ENCODE assay signal across 14 cellular contexts in the genomic region with DNA sequence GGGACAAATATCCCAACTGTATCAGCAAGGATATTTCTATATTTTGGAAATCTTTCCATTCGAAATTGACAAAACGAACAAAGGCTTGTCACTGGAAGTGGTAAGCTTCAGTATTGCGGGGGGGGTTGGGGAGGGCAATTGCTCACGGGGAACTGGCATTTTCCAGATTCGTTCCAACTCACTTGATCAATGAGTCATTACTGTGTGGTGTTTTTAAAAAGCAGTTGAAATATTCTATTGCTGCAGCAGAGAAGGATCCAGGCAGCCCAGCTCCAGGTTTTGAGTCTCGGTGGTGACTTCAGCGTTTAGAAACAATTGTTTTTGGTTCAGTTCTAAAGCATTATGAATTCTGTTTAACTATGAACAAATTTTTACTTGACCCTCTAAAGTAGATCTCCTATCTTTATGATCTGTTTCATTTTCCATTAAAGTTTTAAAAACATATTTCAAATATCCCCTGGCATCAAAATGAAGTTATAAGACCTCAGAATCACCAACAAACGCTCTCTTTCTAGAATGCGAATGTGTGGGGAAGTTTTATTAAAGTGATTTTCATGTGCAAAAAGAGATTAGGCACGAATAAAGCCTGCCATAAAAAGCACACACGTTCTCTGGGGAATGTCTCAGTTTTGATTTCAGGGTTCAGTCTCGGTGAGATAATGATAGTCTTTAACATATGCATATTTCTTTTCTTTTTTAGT. TPM values are rescaled to one million over a fixed set of nuclear protein-coding genes. Genes with fewer than 3 reads are reported as not detected.
DNase-seq lines count a peak whose midpoint lies in the region; ATAC-seq and TF ChIP-seq lines count a peak whose summit lies in the region.
"Had no signal": no experiment of that assay in that cellular context is flagged by ENCODE, and none has a peak within 500 bp of the region (broad histone marks: within the 10 kb centered on the region; RNA-seq: fewer than 3 reads in every experiment).

No MANE protein-coding gene starts in this region.

- POLR2A ChIA-PET in activated CD4-positive, alpha-beta T cell treated with anti-CD3 and anti-CD28 coated beads for 36 hours (lab: Charles Lee), result no interaction called here

- TF ChIP-seq EP300 in transverse colon (IDR thresholded peaks at IDR 0.05; ENCODE audit: low read depth), result no peak

- no peak for ATAC-seq in activated CD4-positive, alpha-beta T cell treated with anti-CD3 and anti-CD28 coated beads for 36 hours
- ATAC-seq in GM19351 (IDR thresholded peaks at IDR 0.05; ENCODE audit: unreplicated experiment), result no peak
- ATAC-seq: naive thymus-derived CD4-positive, alpha-beta T cell had no signal

- H3K36me3 ChIP-seq in tibial artery (no peaks in the 10 kb centered on the region), transverse colon (no peaks in the 10 kb centered on the region)

- CTCF ChIA-PET in activated CD4-positive, alpha-beta T cell treated with anti-CD3 and anti-CD28 coated beads for 36 hours (lab: Charles Lee), result no interaction called here

- H3K4me1 Mint-ChIP-seq in activated CD4-positive, alpha-beta T cell treated with anti-CD3 and anti-CD28 coated beads for 36 hours, result no peaks in the 10 kb centered on the region
- H3K4me1 Mint-ChIP-seq: central memory CD8-positive, alpha-beta T cell; naive thymus-derived CD4-positive, alpha-beta T cell had no signal

- H3K9me3 ChIP-seq in tibial artery, result peaks cover 0 to 5% (median 4%) of the 10 kb centered on the region in 3 donors
- no peaks in the 10 kb centered on the region for H3K9me3 ChIP-seq in transverse colon

- intact Hi-C loops in activated CD4-positive, alpha-beta T cell treated with anti-CD3 and anti-CD28 coated beads for 36 hours (cut with DNase I, micrococcal nuclease), result no loop called here
- intact Hi-C loops in tibial artery (cut with DNase I; ENCODE audit: low total_unique reads), result no loop called here
- intact Hi-C loops in transverse colon (cut with DNase I; ENCODE audit: low total_unique reads), result no loop called here

- H3K27ac ChIP-seq in tibial artery (peak overlapping the region; percentile 77 to 78), transverse colon (no peak overlapping the region)

- WGBS in transverse colon (ENCODE audit: low coverage in 1 of 2), 2 donors, result 62 to 66% methylated on average over 12 of the region's 12 CpGs

- H3K27me3 Mint-ChIP-seq in activated CD4-positive, alpha-beta T cell treated with anti-CD3 and anti-CD28 coated beads for 36 hours, result peaks cover 6% of the 10 kb centered on the region

- H3K27me3 ChIP-seq in tibial artery, result no peaks in the 10 kb centered on the region
- no peaks in the 10 kb centered on the region for H3K27me3 ChIP-seq in transverse colon

- H3K36me3 Mint-ChIP-seq in activated CD4-positive, alpha-beta T cell treated with anti-CD3 and anti-CD28 coated beads for 36 hours (ENCODE audit: low read depth), result no peaks in the 10 kb centered on the region

- no peak for TF ChIP-seq POLR2A in transverse colon (IDR thresholded peaks at IDR 0.05)

- no peak overlapping the region for H3K27ac Mint-ChIP-seq in activated CD4-positive, alpha-beta T cell treated with anti-CD3 and anti-CD28 coated beads for 36 hours
- H3K27ac Mint-ChIP-seq: naive thymus-derived CD4-positive, alpha-beta T cell; stimulated activated naive CD8-positive, alpha-beta T cell treated with anti-CD3 and anti-CD28 coated beads, Interleukin-15, Interleukin-2, amounts not matched to agents 100 ng/mL and 50 ng/mL, for 24 hours had no signal

- DNase-seq in activated CD4-positive, alpha-beta T cell treated with anti-CD3 and anti-CD28 coated beads for 36 hours, result peak; percentile 29
- DNase-seq in activated CD4-positive, alpha-beta T cell treated with anti-CD3 and anti-CD28 coated beads, Interleukin-2, amount 50 U/mL, for 48 hours, result no peak
- DNase-seq in astrocyte of the spinal cord (ENCODE audit: low read depth, low spot score) (peak; percentile 70), iris pigment epithelial cell (ENCODE audit: low read depth) (peak; percentile 59), tibial artery (peak; percentile 52 to 76), transverse colon (no peak), AML-193 (lab: John Stamatoyannopoulos, UW) (no peak)
- DNase-seq: 8988T; activated T-cell treated with anti-CD3 and anti-CD28 coated beads, Interleukin-2, amount 50 U/mL, for 1 hour; naive thymus-derived CD4-positive, alpha-beta T cell; NCI-H1417 treated with DMSO at 0.1 percent for 48 hours had no signal

- H3K9me3 Mint-ChIP-seq in activated CD4-positive, alpha-beta T cell treated with anti-CD3 and anti-CD28 coated beads for 36 hours (ENCODE audit: low read depth), result peaks cover 7% of the 10 kb centered on the region
- H3K9me3 Mint-ChIP-seq: central memory CD8-positive, alpha-beta T cell; stimulated activated naive CD8-positive, alpha-beta T cell treated with anti-CD3 and anti-CD28 coated beads, Interleukin-15, Interleukin-2, amounts not matched to agents 100 ng/mL and 50 ng/mL, for 24 hours had no signal

- H3K4me3 ChIP-seq in astrocyte of the spinal cord (ENCODE audit: low read depth, low read length) (no peak overlapping the region), tibial artery (no peak overlapping the region), transverse colon (no peak overlapping the region)

- in situ Hi-C loops in astrocyte of the spinal cord (cut with HindIII; ENCODE audit: low sequenced_read_pairs) (no loop called here), transverse colon (cut with MboI; ENCODE audit: low pct_ligation_motif_present in 1 of 4, low pct_unique_long_range_greater_than_20kb in 1 of 4, low sequenced_read_pairs in 3 of 4) (no loop called here)

- TF ChIP-seq CTCF in astrocyte of the spinal cord (IDR thresholded peaks at IDR 0.05; ENCODE audit: low read depth, low read length) (no peak), tibial artery (IDR thresholded peaks at IDR 0.05) (no peak), transverse colon (IDR thresholded peaks at IDR 0.05) (no peak)

- no peak overlapping the region for H3K4me3 Mint-ChIP-seq in activated CD4-positive, alpha-beta T cell treated with anti-CD3 and anti-CD28 coated beads for 36 hours
- H3K4me3 Mint-ChIP-seq: central memory CD8-positive, alpha-beta T cell; naive thymus-derived CD4-positive, alpha-beta T cell; stimulated activated naive CD8-positive, alpha-beta T cell treated with anti-CD3 and anti-CD28 coated beads, Interleukin-15, Interleukin-2, amounts not matched to agents 100 ng/mL and 50 ng/mL, for 24 hours had no signal

- H3K4me1 ChIP-seq in tibial artery (peaks cover 0 to 55% (median 27%) of the 10 kb centered on the region in 4 donors), transverse colon (no peaks in the 10 kb centered on the region)

RNA-seq across cellular contexts. Expression of a gene that starts 33.7 kb away (rescaled TPM):
- total RNA-seq in activated CD4-positive, alpha-beta T cell treated with anti-CD3 and anti-CD28 coated beads for 36 hours, result not detected
- total RNA-seq in transverse colon, result 10 to 100 TPM; 48.6 to 92.1 (median 68.9) TPM

RNA-seq across cellular contexts. Expression of a gene that starts 55.5 kb away (rescaled TPM):
- 1 to 10 TPM; 6.3 to 7.8 TPM for total RNA-seq in activated CD4-positive, alpha-beta T cell treated with anti-CD3 and anti-CD28 coated beads for 36 hours
- not detected for total RNA-seq in transverse colon

RNA-seq across cellular contexts. Expression of a gene that starts 55.6 kb away (rescaled TPM):
- total RNA-seq in activated CD4-positive, alpha-beta T cell treated with anti-CD3 and anti-CD28 coated beads for 36 hours, result under 1 TPM; 0.62 to 0.67 TPM
- total RNA-seq in transverse colon, result not detected

Comparison
In these comparisons a context has a peak if more than half of its experiments do, and no peak if none do; other contexts are left out.
1. DNase-seq: peak in activated CD4-positive, alpha-beta T cell treated with anti-CD3 and anti-CD28 coated beads for 36 hours (single experiment), astrocyte of the spinal cord (single experiment), iris pigment epithelial cell (single experiment) and tibial artery (2 of 2); none in activated CD4-positive, alpha-beta T cell treated with anti-CD3 and anti-CD28 coated beads, Interleukin-2, amount 50 U/mL, for 48 hours (0 of 2), transverse colon (single experiment) and AML-193 (0 of 2).
2. H3K27ac ChIP-seq: peak in tibial artery (2 of 2); none in transverse colon (0 of 4).
3. RNA of a gene that starts 33.7 kb away (total RNA-seq): 48.6 to 92.1 TPM in transverse colon; not detected in activated CD4-positive, alpha-beta T cell treated with anti-CD3 and anti-CD28 coated beads for 36 hours; every median in the first group is over 10 times any median in the second.
4. RNA of a gene that starts 55.5 kb away (total RNA-seq): 6.3 to 7.8 TPM in activated CD4-positive, alpha-beta T cell treated with anti-CD3 and anti-CD28 coated beads for 36 hours; not detected in transverse colon; every median in the first group is over 4 times any median in the second.